8 cellular contexts compared by ENCODE assay signal in genomic region chr12:116319851-116320621, GRCh38. TPM values are rescaled to one million over a fixed set of nuclear protein-coding genes. Genes with fewer than 3 reads are reported as not detected.
DNase-seq lines count a peak whose midpoint lies in the region; ATAC-seq and TF ChIP-seq lines count a peak whose summit lies in the region.

No MANE protein-coding gene starts in this region.

- TF ChIP-seq CTCF in GM12865 (IDR thresholded peaks at IDR 0.05; ENCODE audit: insufficient read depth, low read depth, low read length, missing control alignments) = no peak

- ATAC-seq in HG02763 (IDR thresholded peaks at IDR 0.05; ENCODE audit: unreplicated experiment) = no peak

- no peak overlapping the region for H3K4me3 ChIP-seq in GM12865 (ENCODE audit: low read depth, low read length)

- peak; percentile 20 for DNase-seq in GM12865 (ENCODE audit: low read depth)
- DNase-seq in SIG-M5 (lab: John Stamatoyannopoulos, UW) = peak; percentile 35
- peak; percentile 83 for DNase-seq in dermis blood vessel endothelial cell
- DNase-seq in non-pigmented ciliary epithelial cell (ENCODE audit: low read depth) = peak; percentile 70
- DNase-seq in NCI-H2081 treated with DMSO at 0.1 percent for 48 hours (lab: John Stamatoyannopoulos, UW) = no peak
- DNase-seq in mesenteric fat pad (ENCODE audit: low spot score) = no peak
- no peak for DNase-seq in occipital lobe (lab: John Stamatoyannopoulos, UW)

RNA-seq across cellular contexts. Expression of gene MED13L, which starts 42.5 kb away (rescaled TPM):
- total RNA-seq in dermis blood vessel endothelial cell = 93.3 and 115 TPM in 2 replicates
- total RNA-seq in mesenteric fat pad = 136 TPM
- total RNA-seq in occipital lobe = 389 TPM

Comparison
In these comparisons a context has a peak if more than half of its experiments do, and no peak if none do; other contexts are left out.
1. DNase-seq: peak in GM12865 (single experiment), SIG-M5 (single experiment), dermis blood vessel endothelial cell (single experiment) and non-pigmented ciliary epithelial cell (single experiment); none in NCI-H2081 treated with DMSO at 0.1 percent for 48 hours (single experiment), mesenteric fat pad (single experiment) and occipital lobe (single experiment).